In genomic region chr9:129131300-129132145, GRCh38 we compare ENCODE assay signal across 8 cellular contexts. TPM values are rescaled to one million over a fixed set of nuclear protein-coding genes. Genes with fewer than 3 reads are reported as not detected.
A peak's percentile ranks its signal among the peaks of the same experiment; 100 is the strongest.
DNase-seq lines count a peak whose midpoint lies in the region; ATAC-seq and TF ChIP-seq lines count a peak whose summit lies in the region.

No MANE protein-coding gene starts in this region.

- H3K27ac Mint-ChIP-seq in activated CD8-positive, alpha-beta T cell treated with anti-CD3 and anti-CD28 coated beads, Interleukin-2, amount 10 ng/mL, durations not matched to agents 7 days and 5 days: no peak overlapping the region
- no peak overlapping the region for H3K27ac Mint-ChIP-seq in mesothelial cell of epicardium

- CTCF ChIA-PET in activated CD8-positive, alpha-beta T cell treated with anti-CD3 and anti-CD28 coated beads, Interleukin-2, amount 10 ng/mL, durations not matched to agents 7 days and 5 days (lab: Charles Lee): interaction anchor here (0.6 to 4.9 kb wide), 66 partner anchors 10 to 659 kb away, joined by 3 to 154 read pairs (median 4); partner anchors contain the start of genes C9orf50, CRAT, DOLPP1 and IER5L

- peaks cover 19% of the 10 kb centered on the region for H3K36me3 ChIP-seq in HAP-1 (replicated peaks)

- no peaks in the 10 kb centered on the region for H3K4me1 ChIP-seq in HAP-1

- peak; percentile 91 for TF ChIP-seq CTCF in mesothelial cell of epicardium (IDR thresholded peaks at IDR 0.05; ENCODE audit: unreplicated experiment)

- no peaks in the 10 kb centered on the region for H3K9me3 ChIP-seq in HAP-1

- H3K36me3 Mint-ChIP-seq in activated CD8-positive, alpha-beta T cell treated with anti-CD3 and anti-CD28 coated beads, Interleukin-2, amount 10 ng/mL, durations not matched to agents 7 days and 5 days (ENCODE audit: low read depth): peaks cover 47% of the 10 kb centered on the region
- peaks cover 33% of the 10 kb centered on the region for H3K36me3 Mint-ChIP-seq in mesothelial cell of epicardium

- DNase-seq in COLO829 (ENCODE audit: low spot score) (peak; percentile 84), HAP-1 (ENCODE audit: low spot score in 2 of 2) (peak; percentile 46 to 87), NCI-H460 (ENCODE audit: extremely low read depth, low read depth) (peak; percentile 68), ecto neural progenitor cell (ENCODE audit: low spot score) (peak; percentile 88), mesothelial cell of epicardium (ENCODE audit: low spot score in 2 of 2, unreplicated experiment in 2 of 2) (peak; percentile 66 to 86)
- peak; percentile 89 for DNase-seq in activated CD8-positive, alpha-beta T cell treated with anti-CD3 and anti-CD28 coated beads, Interleukin-2, amount 10 ng/mL, durations not matched to agents 7 days and 5 days
- peak; percentile 73 to 76 for DNase-seq in stimulated activated CD8-positive, alpha-beta memory T cell treated with anti-CD3 and anti-CD28 coated beads, Interleukin-2, amount 100 ng/mL, for 48 hours (ENCODE audit: low read depth in 2 of 2)

- in situ Hi-C loops in HAP-1 (cut with MboI; ENCODE audit: low sequenced_read_pairs): loop anchor here (5.0 kb wide), 2 partner anchors 481 to 651 kb away; no protein-coding TSS in a partner anchor

- no peaks in the 10 kb centered on the region for H3K27me3 Mint-ChIP-seq in activated CD8-positive, alpha-beta T cell treated with anti-CD3 and anti-CD28 coated beads, Interleukin-2, amount 10 ng/mL, durations not matched to agents 7 days and 5 days (ENCODE audit: low read depth)
- H3K27me3 Mint-ChIP-seq in mesothelial cell of epicardium (ENCODE audit: low read depth): no peaks in the 10 kb centered on the region

- H3K4me1 Mint-ChIP-seq in activated CD8-positive, alpha-beta T cell treated with anti-CD3 and anti-CD28 coated beads, Interleukin-2, amount 10 ng/mL, durations not matched to agents 7 days and 5 days (ENCODE audit: low read depth): peaks cover 7% of the 10 kb centered on the region
- no peaks in the 10 kb centered on the region for H3K4me1 Mint-ChIP-seq in mesothelial cell of epicardium

- ATAC-seq in activated CD8-positive, alpha-beta T cell treated with anti-CD3 and anti-CD28 coated beads, Interleukin-2, amount 10 ng/mL, durations not matched to agents 7 days and 5 days: peak; percentile 97
- ATAC-seq in HG03025 (IDR thresholded peaks at IDR 0.05; ENCODE audit: low FRiP score, unreplicated experiment): no peak

- no peaks in the 10 kb centered on the region for H3K9me3 Mint-ChIP-seq in activated CD8-positive, alpha-beta T cell treated with anti-CD3 and anti-CD28 coated beads, Interleukin-2, amount 10 ng/mL, durations not matched to agents 7 days and 5 days (ENCODE audit: insufficient read depth)
- H3K9me3 Mint-ChIP-seq in mesothelial cell of epicardium: no peaks in the 10 kb centered on the region

- POLR2A ChIA-PET in activated CD8-positive, alpha-beta T cell treated with anti-CD3 and anti-CD28 coated beads, Interleukin-2, amount 10 ng/mL, durations not matched to agents 7 days and 5 days (lab: Charles Lee): interaction anchor here (0.9 to 1.4 kb wide), 5 partner anchors 9 to 489 kb away, joined by 3 to 5 read pairs (median 3); partner anchors contain the start of gene C9orf50

- no peak overlapping the region for H3K4me3 ChIP-seq in HAP-1

- no peak overlapping the region for H3K4me3 Mint-ChIP-seq in activated CD8-positive, alpha-beta T cell treated with anti-CD3 and anti-CD28 coated beads, Interleukin-2, amount 10 ng/mL, durations not matched to agents 7 days and 5 days
- no peak overlapping the region for H3K4me3 Mint-ChIP-seq in mesothelial cell of epicardium

- no peaks in the 10 kb centered on the region for H3K27me3 ChIP-seq in HAP-1 (ENCODE audit: low read depth)

RNA-seq across cellular contexts. Expression of gene PTPA, which starts 20.3 kb away (rescaled TPM):
- total RNA-seq in NCI-H460 (2014; rRNA removed; shearing (Covaris generic)): 82.9 and 88.2 TPM in 2 replicates
- 87.6 and 91.7 TPM in 2 replicates for polyA plus RNA-seq in NCI-H460 (2014; cell fraction: nucleus; rRNA removed)
- total RNA-seq in activated CD8-positive, alpha-beta T cell treated with anti-CD3 and anti-CD28 coated beads, Interleukin-2, amount 10 ng/mL, durations not matched to agents 7 days and 5 days: 100 to 1,000 TPM; 114 to 125 TPM
- total RNA-seq in mesothelial cell of epicardium: 157 to 164 TPM (median 160 TPM) in 3 replicates

RNA-seq across cellular contexts. Expression of gene CRAT, which starts 20.9 kb away (rescaled TPM):
- 27.2 and 32.5 TPM in 2 replicates for total RNA-seq in NCI-H460 (2014; rRNA removed; shearing (Covaris generic))
- polyA plus RNA-seq in NCI-H460 (2014; cell fraction: nucleus; rRNA removed): 25.2 and 35.0 TPM in 2 replicates
- total RNA-seq in activated CD8-positive, alpha-beta T cell treated with anti-CD3 and anti-CD28 coated beads, Interleukin-2, amount 10 ng/mL, durations not matched to agents 7 days and 5 days: 10 to 100 TPM; 21.9 to 22.2 TPM
- 26.4 to 27.6 TPM (median 26.4 TPM) in 3 replicates for total RNA-seq in mesothelial cell of epicardium

RNA-seq across cellular contexts. Expression of gene IER5L, which starts 46.5 kb away (rescaled TPM):
- 31.1 and 40.5 TPM in 2 replicates for total RNA-seq in NCI-H460 (2014; rRNA removed; shearing (Covaris generic))
- 44.5 and 65.4 TPM in 2 replicates for polyA plus RNA-seq in NCI-H460 (2014; cell fraction: nucleus; rRNA removed)
- 1 to 10 TPM; 6.0 to 6.1 TPM for total RNA-seq in activated CD8-positive, alpha-beta T cell treated with anti-CD3 and anti-CD28 coated beads, Interleukin-2, amount 10 ng/mL, durations not matched to agents 7 days and 5 days
- total RNA-seq in mesothelial cell of epicardium: 31.3 to 34.7 TPM (median 31.9 TPM) in 3 replicates

RNA-seq across cellular contexts. Expression of gene DOLPP1, which starts 50.6 kb away (rescaled TPM):
- total RNA-seq in NCI-H460 (2014; rRNA removed; shearing (Covaris generic)): 13.4 and 17.1 TPM in 2 replicates
- polyA plus RNA-seq in NCI-H460 (2014; cell fraction: nucleus; rRNA removed): 28.6 and 42.7 TPM in 2 replicates
- 10 to 100 TPM; 15.9 to 18.8 TPM for total RNA-seq in activated CD8-positive, alpha-beta T cell treated with anti-CD3 and anti-CD28 coated beads, Interleukin-2, amount 10 ng/mL, durations not matched to agents 7 days and 5 days
- total RNA-seq in mesothelial cell of epicardium: 16.9 to 21.5 TPM (median 20.0 TPM) in 3 replicates
